In the genomic region with DNA sequence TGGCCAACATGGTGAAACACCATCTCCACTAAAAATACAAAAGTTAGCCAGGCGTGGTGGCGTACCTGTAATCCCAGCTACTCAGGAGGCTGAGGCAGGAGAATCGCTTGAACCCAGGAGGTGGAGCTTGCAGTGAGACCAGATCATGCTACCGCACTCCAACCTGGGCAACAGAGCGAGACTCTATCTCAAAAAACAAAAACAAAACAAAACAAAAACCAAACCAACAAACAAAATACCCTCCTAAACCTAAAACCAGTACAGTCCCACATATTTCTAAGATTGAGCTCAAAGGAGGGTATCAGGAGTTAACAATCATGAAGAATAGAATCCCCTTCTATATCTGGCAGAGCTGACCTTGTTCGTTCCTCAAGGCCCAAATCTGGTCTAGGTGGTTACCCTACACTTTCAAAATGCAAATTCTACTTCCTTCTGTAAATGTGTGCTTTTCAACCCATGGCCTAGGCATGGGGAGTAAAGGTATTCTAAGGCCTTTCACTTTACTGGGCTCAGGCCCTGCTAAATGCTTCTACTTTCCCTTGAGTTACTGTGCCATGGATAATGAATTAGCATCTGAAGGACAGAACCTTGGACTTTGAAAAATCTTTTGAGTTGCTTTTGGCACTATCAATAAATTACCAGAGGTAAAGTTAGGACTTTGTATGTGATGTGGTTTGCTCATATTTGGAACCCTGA, we compare ENCODE assay signal across 11 cellular contexts. TPM values are rescaled to one million over a fixed set of nuclear protein-coding genes. Genes with fewer than 3 reads are reported as not detected.
DNase-seq lines count a peak whose midpoint lies in the region; ATAC-seq and FAIRE-seq lines count a peak whose summit lies in the region.
"Had no signal": no experiment of that assay in that cellular context is flagged by ENCODE, and none has a peak within 500 bp of the region (broad histone marks: within the 10 kb centered on the region; RNA-seq: fewer than 3 reads in every experiment).

No MANE protein-coding gene starts in this region.

- no peak overlapping the region for H3K27ac Mint-ChIP-seq in activated CD8-positive, alpha-beta memory T cell treated with anti-CD3 and anti-CD28 coated beads, Interleukin-2, amount 10 ng/mL, durations not matched to agents 7 days and 5 days
- H3K27ac Mint-ChIP-seq: T-helper 1 cell treated with Interleukin-12 subunit alpha and Interleukin-12 subunit beta and Interleukin-4 antibody, amounts not matched to agents 30 μg/mL and 1 μg/mL, for 36 hours had no signal

- FAIRE-seq in GM18507 (lab: Jason Lieb, UNC): peak; percentile 88

- ATAC-seq in GM21526 (IDR thresholded peaks at IDR 0.05; ENCODE audit: low FRiP score, unreplicated experiment) (peak; percentile 96), HG03175 (IDR thresholded peaks at IDR 0.05; ENCODE audit: unreplicated experiment) (peak; percentile 92)
- ATAC-seq in activated CD8-positive, alpha-beta memory T cell treated with anti-CD3 and anti-CD28 coated beads, Interleukin-2, amount 10 ng/mL, durations not matched to agents 7 days and 5 days: no peak

- CTCF ChIA-PET in activated CD8-positive, alpha-beta memory T cell treated with anti-CD3 and anti-CD28 coated beads, Interleukin-2, amount 10 ng/mL, durations not matched to agents 7 days and 5 days (lab: Charles Lee): interaction anchor here (0.6 to 5.9 kb wide), 20 partner anchors 10 to 1321 kb away, joined by 3 to 57 read pairs (median 6); partner anchors contain the start of genes PPP2R1B, SDHD, SIK2 and TIMM8B

- no peaks in the 10 kb centered on the region for H3K27me3 Mint-ChIP-seq in activated CD8-positive, alpha-beta memory T cell treated with anti-CD3 and anti-CD28 coated beads, Interleukin-2, amount 10 ng/mL, durations not matched to agents 7 days and 5 days

- H3K4me1 Mint-ChIP-seq in activated CD8-positive, alpha-beta memory T cell treated with anti-CD3 and anti-CD28 coated beads, Interleukin-2, amount 10 ng/mL, durations not matched to agents 7 days and 5 days: no peaks in the 10 kb centered on the region

- DNase-seq in GM18507 (ENCODE audit: extremely low spot score, insufficient read length, low read depth) (peak; percentile 35), germinal center (ENCODE audit: low spot score) (peak; percentile 71), NCI-H2029 (lab: John Stamatoyannopoulos, UW) (no peak), HCEC 1CT (no peak)
- DNase-seq in activated CD8-positive, alpha-beta memory T cell treated with anti-CD3 and anti-CD28 coated beads, Interleukin-2, amount 10 ng/mL, durations not matched to agents 7 days and 5 days: no peak
- no peak for DNase-seq in activated CD8-positive, alpha-beta memory T cell treated with anti-CD3 and anti-CD28 coated beads, Interleukin-2, amount 50 U/mL, for 48 hours
- DNase-seq: activated effector memory CD4-positive, alpha-beta T cell treated with Interleukin-2 at 50 U/mL for 16 hours; stimulated activated CD8-positive, alpha-beta memory T cell treated with anti-CD3 and anti-CD28 coated beads, Interleukin-4, amount 100 ng/mL, for 48 hours had no signal

- H3K36me3 Mint-ChIP-seq in activated CD8-positive, alpha-beta memory T cell treated with anti-CD3 and anti-CD28 coated beads, Interleukin-2, amount 10 ng/mL, durations not matched to agents 7 days and 5 days: no peaks in the 10 kb centered on the region

- H3K9me3 Mint-ChIP-seq in activated CD8-positive, alpha-beta memory T cell treated with anti-CD3 and anti-CD28 coated beads, Interleukin-2, amount 10 ng/mL, durations not matched to agents 7 days and 5 days (ENCODE audit: low read depth): no peaks in the 10 kb centered on the region
- H3K9me3 Mint-ChIP-seq: T-helper 1 cell treated with Interleukin-12 subunit alpha and Interleukin-12 subunit beta and Interleukin-4 antibody, amounts not matched to agents 30 μg/mL and 1 μg/mL, for 36 hours had no signal

- no peak overlapping the region for H3K4me3 Mint-ChIP-seq in activated CD8-positive, alpha-beta memory T cell treated with anti-CD3 and anti-CD28 coated beads, Interleukin-2, amount 10 ng/mL, durations not matched to agents 7 days and 5 days
- H3K4me3 Mint-ChIP-seq: T-helper 1 cell treated with Interleukin-12 subunit alpha and Interleukin-12 subunit beta and Interleukin-4 antibody, amounts not matched to agents 30 μg/mL and 1 μg/mL, for 36 hours had no signal

RNA-seq across cellular contexts. Expression of gene PPP2R1B, which starts 10.4 kb away (rescaled TPM):
- total RNA-seq in activated CD8-positive, alpha-beta memory T cell treated with anti-CD3 and anti-CD28 coated beads, Interleukin-2, amount 10 ng/mL, durations not matched to agents 7 days and 5 days: 10 to 100 TPM; 55.2 to 64.9 TPM

Comparison
In these comparisons a context has a peak if more than half of its experiments do, and no peak if none do; other contexts are left out.
1. DNase-seq: peak in GM18507 (single experiment) and germinal center (single experiment); none in activated CD8-positive, alpha-beta memory T cell treated with anti-CD3 and anti-CD28 coated beads, Interleukin-2, amount 10 ng/mL, durations not matched to agents 7 days and 5 days (single experiment), NCI-H2029 (single experiment), HCEC 1CT (single experiment) and activated CD8-positive, alpha-beta memory T cell treated with anti-CD3 and anti-CD28 coated beads, Interleukin-2, amount 50 U/mL, for 48 hours (single experiment).